11 cellular contexts compared by ENCODE assay signal in the genomic region with DNA sequence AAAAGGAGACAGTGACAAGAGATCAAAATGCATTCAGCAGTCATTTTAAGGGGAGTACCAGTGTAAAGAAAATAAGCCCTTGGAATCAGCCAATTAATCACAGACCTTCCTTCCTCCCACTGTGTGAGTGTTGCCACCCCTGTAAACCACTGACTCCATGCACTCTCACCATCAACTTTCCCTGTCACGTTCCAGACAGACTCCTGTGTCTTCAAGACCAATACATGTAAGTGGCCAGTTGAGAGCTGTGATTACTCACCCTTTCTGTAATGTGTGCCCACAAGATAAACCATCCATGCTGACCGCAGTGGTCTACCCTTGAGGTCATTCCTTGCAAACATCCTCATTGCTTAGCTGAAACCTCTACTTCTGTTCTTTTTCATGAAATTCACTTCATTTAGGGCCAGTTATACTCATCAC.
DNase-seq lines count a peak whose midpoint lies in the region; ATAC-seq and TF ChIP-seq lines count a peak whose summit lies in the region.
"Had no signal": no experiment of that assay in that cellular context is flagged by ENCODE, and none has a peak within 500 bp of the region (broad histone marks: within the 10 kb centered on the region; RNA-seq: fewer than 3 reads in every experiment).

No MANE protein-coding gene starts in this region.

- DNase-seq in AG09319 (ENCODE audit: extremely low read depth, low read depth) (peak; percentile 57), KBM-7 (peak; percentile 89), mesothelial cell of epicardium (ENCODE audit: low spot score in 2 of 2, unreplicated experiment in 2 of 2) (no peak), NCI-H526 (lab: John Stamatoyannopoulos, UW) (no peak), BE2C (no peak)
- no peak for DNase-seq in activated CD4-positive, alpha-beta T cell treated with anti-CD3 and anti-CD28 coated beads, Interleukin-2, amount 50 U/mL, for 4 hours
- DNase-seq: GF-D8; NCI-H774; stimulated activated CD4-positive, alpha-beta T cell treated with anti-CD3 and anti-CD28 coated beads, Interleukin-4, amount 100 ng/mL, for 4 hours had no signal

- H3K4me1 Mint-ChIP-seq in brain: peaks cover 51% of the 10 kb centered on the region
- peaks cover 89% of the 10 kb centered on the region for H3K4me1 Mint-ChIP-seq in mesothelial cell of epicardium

- H3K36me3 Mint-ChIP-seq in brain (no peaks in the 10 kb centered on the region), mesothelial cell of epicardium (no peaks in the 10 kb centered on the region)

- H3K27me3 ChIP-seq in BE2C: no peaks in the 10 kb centered on the region

- no peak overlapping the region for H3K4me3 ChIP-seq in BE2C (ENCODE audit: low read depth, low read length)

- H3K9me3 Mint-ChIP-seq in brain: no peaks in the 10 kb centered on the region
- no peaks in the 10 kb centered on the region for H3K9me3 Mint-ChIP-seq in mesothelial cell of epicardium

- H3K27me3 Mint-ChIP-seq in brain: no peaks in the 10 kb centered on the region
- no peaks in the 10 kb centered on the region for H3K27me3 Mint-ChIP-seq in mesothelial cell of epicardium (ENCODE audit: low read depth)

- H3K4me1 ChIP-seq in BE2C: no peaks in the 10 kb centered on the region

- H3K9me3 ChIP-seq in BE2C: no peaks in the 10 kb centered on the region

- in situ Hi-C loops in KBM-7 (cut with MboI; ENCODE audit: low pct_unique_long_range_greater_than_20kb, low sequenced_read_pairs): no loop called here

- TF ChIP-seq CTCF in AG09319 (IDR thresholded peaks at IDR 0.05; ENCODE audit: low read depth, low read length) (no peak), brain (conservative IDR thresholded peaks at IDR 0.05) (no peak), mesothelial cell of epicardium (IDR thresholded peaks at IDR 0.05; ENCODE audit: unreplicated experiment) (no peak), BE2C (IDR thresholded peaks at IDR 0.05; ENCODE audit: low read depth, low read length) (no peak)

- ATAC-seq in GM18909 (IDR thresholded peaks at IDR 0.05; ENCODE audit: poor library complexity, unreplicated experiment): no peak

- no peaks in the 10 kb centered on the region for H3K36me3 ChIP-seq in BE2C

- H3K27ac Mint-ChIP-seq in brain (peak overlapping the region in 3 of 5 experiments; percentile 70 to 75 (median 72)), mesothelial cell of epicardium (peak overlapping the region; percentile 94)

- H3K4me3 Mint-ChIP-seq in brain (peak overlapping the region in 1 of 5 experiments; percentile 45), mesothelial cell of epicardium (no peak overlapping the region)

Comparison
In these comparisons a context has a peak if more than half of its experiments do, and no peak if none do; other contexts are left out.
1. DNase-seq: peak in AG09319 (single experiment) and KBM-7 (single experiment); none in mesothelial cell of epicardium (0 of 2), activated CD4-positive, alpha-beta T cell treated with anti-CD3 and anti-CD28 coated beads, Interleukin-2, amount 50 U/mL, for 4 hours (0 of 2), NCI-H526 (0 of 2) and BE2C (single experiment).